ENCODE assay signal across 12 cellular contexts in genomic region chr7:5702876-5703571, GRCh38.
DNase-seq lines count a peak whose midpoint lies in the region; ATAC-seq and TF ChIP-seq lines count a peak whose summit lies in the region.
"Had no signal": no experiment of that assay in that cellular context is flagged by ENCODE, and none has a peak within 500 bp of the region (broad histone marks: within the 10 kb centered on the region; RNA-seq: fewer than 3 reads in every experiment).

No MANE protein-coding gene starts in this region.

- H2AFZ ChIP-seq in mesenchymal stem cell (ENCODE audit: low read depth, low read length), result no peak overlapping the region

- peaks cover 55% of the 10 kb centered on the region for H3K4me1 Mint-ChIP-seq in chondrocyte (ENCODE audit: low read depth)

- H4K91ac ChIP-seq in mesenchymal stem cell (ENCODE audit: low read length), result no peak overlapping the region

- H3K18ac ChIP-seq in mesenchymal stem cell (ENCODE audit: low read depth in 1 of 2, low read length in 2 of 2), result peak overlapping the region in 1 of 2 experiments; percentile 1

- H3K27me3 ChIP-seq in AG04450 (ENCODE audit: control insufficient read depth, insufficient read depth, low read length) (no peaks in the 10 kb centered on the region), mesenchymal stem cell (ENCODE audit: control insufficient read depth in 1 of 2, insufficient read depth in 1 of 2, low read length in 2 of 2) (no peaks in the 10 kb centered on the region)

- DNase-seq in AG04450 (ENCODE audit: low read depth, low spot score) (no peak), NAMALWA (ENCODE audit: low spot score) (peak; percentile 76), chondrocyte (ENCODE audit: low spot score) (no peak), mesenchymal stem cell (peak; percentile 11), AG20443 (ENCODE audit: low spot score) (no peak)
- no peak for DNase-seq in stimulated activated CD4-positive, alpha-beta T cell treated with anti-CD3 and anti-CD28 coated beads, Interleukin-15, amount 100 ng/mL, for 24 hours
- DNase-seq: CD4-positive, CD25-positive, alpha-beta regulatory T cell; NCI-H510A treated with DMSO at 0.1 percent for 48 hours; stimulated activated CD4-positive, alpha-beta T cell treated with anti-CD3 and anti-CD28 coated beads, Interleukin-4, amount 100 ng/mL, for 4 hours had no signal

- POLR2A ChIA-PET in AG04450 (lab: Yijun Ruan, JAX), result interaction anchor here (0.5 to 1.9 kb wide), 2 partner anchors 10 to 184 kb away, joined by 3 to 7 read pairs; no protein-coding TSS in a partner anchor

- peak overlapping the region; percentile 3 for H3K27ac Mint-ChIP-seq in chondrocyte (ENCODE audit: unreplicated experiment)
- H3K27ac Mint-ChIP-seq: CD4-positive, CD25-positive, alpha-beta regulatory T cell had no signal

- peaks cover 28% of the 10 kb centered on the region for H3K4me1 ChIP-seq in mesenchymal stem cell (ENCODE audit: control insufficient read depth, insufficient read depth, low read depth, low read length)

- H2AK5ac ChIP-seq in mesenchymal stem cell (ENCODE audit: low read length, severe bottlenecking), result peak overlapping the region; percentile 62

- H3K23ac ChIP-seq in mesenchymal stem cell (ENCODE audit: low read length in 2 of 2), result no peak overlapping the region

- no peak overlapping the region for H3K4me3 Mint-ChIP-seq in chondrocyte (ENCODE audit: unreplicated experiment)

- CTCF ChIA-PET in AG04450 (lab: Charles Lee), result interaction anchor here (0.9 to 5.8 kb wide), 9 partner anchors 8 to 207 kb away, joined by 3 to 42 read pairs (median 5); no protein-coding TSS in a partner anchor

- H3K9me3 ChIP-seq in AG04450 (ENCODE audit: control insufficient read depth, insufficient read depth, low read length) (no peaks in the 10 kb centered on the region; the same call in 1 of the 2 replicates), mesenchymal stem cell (ENCODE audit: control insufficient read depth, low read length) (no peaks in the 10 kb centered on the region)

- H2BK120ac ChIP-seq in mesenchymal stem cell (ENCODE audit: low read depth, low read length), result no peak overlapping the region

- ATAC-seq in GM19324 (IDR thresholded peaks at IDR 0.05; ENCODE audit: low FRiP score, unreplicated experiment) (no peak), HG02623 (IDR thresholded peaks at IDR 0.05; ENCODE audit: unreplicated experiment) (no peak)
- ATAC-seq: activated CD4-positive, CD25-positive, alpha-beta regulatory T cell treated with anti-CD3 and anti-CD28 coated beads, Interleukin-2, amount 50 U/mL, for 24 hours had no signal

- no peak overlapping the region for H3K4me3 ChIP-seq in AG04450 (ENCODE audit: low read depth, low read length)
- H3K4me3 ChIP-seq in mesenchymal stem cell (ENCODE audit: insufficient read depth in 1 of 2, low read depth in 1 of 2, low read length in 2 of 2), result no peak overlapping the region

- peaks cover 20% of the 10 kb centered on the region for H3K79me1 ChIP-seq in mesenchymal stem cell (replicated peaks; ENCODE audit: low read length, poor library complexity, severe bottlenecking)

- no peak overlapping the region for H3K14ac ChIP-seq in mesenchymal stem cell (ENCODE audit: low read length in 2 of 2)

- H3K27me3 Mint-ChIP-seq in chondrocyte (ENCODE audit: low read depth), result no peaks in the 10 kb centered on the region
- H3K27me3 Mint-ChIP-seq: CD4-positive, CD25-positive, alpha-beta regulatory T cell had no signal

- H3K36me3 Mint-ChIP-seq in chondrocyte (ENCODE audit: low read depth), result peaks cover 16% of the 10 kb centered on the region

- peaks cover 30 to 53% of the 10 kb centered on the region in 2 experiments for H3K36me3 ChIP-seq in mesenchymal stem cell (ENCODE audit: control insufficient read depth in 1 of 2, insufficient read depth in 2 of 2, low read depth in 1 of 2, low read length in 2 of 2)

- H3K27ac ChIP-seq in AG04450 (ENCODE audit: low read depth, low read length) (peak overlapping the region; percentile 21), mesenchymal stem cell (ENCODE audit: low read length, poor library complexity, severe bottlenecking) (peak overlapping the region; percentile 42)

- H3K4ac ChIP-seq in mesenchymal stem cell (ENCODE audit: low read depth in 1 of 2, low read length in 2 of 2), result peak overlapping the region in 1 of 2 experiments; percentile 73

- TF ChIP-seq CTCF in AG04450 (IDR thresholded peaks at IDR 0.05; ENCODE audit: low read depth, low read length) (no peak), chondrocyte (IDR thresholded peaks at IDR 0.05) (no peak)

- no peak overlapping the region for H3K9ac ChIP-seq in mesenchymal stem cell (ENCODE audit: low read length)

- H3K4me2 ChIP-seq in mesenchymal stem cell (ENCODE audit: low read length, poor library complexity, severe bottlenecking), result peak overlapping the region; percentile 25

- WGBS in mesenchymal stem cell, result 86% methylated on average over 7 of the region's 7 CpGs

- H3K9me3 Mint-ChIP-seq in chondrocyte (ENCODE audit: low read depth), result no peaks in the 10 kb centered on the region

- H2BK5ac ChIP-seq in mesenchymal stem cell (ENCODE audit: low read depth, low read length, poor library complexity, severe bottlenecking), result no peak overlapping the region

- no peak overlapping the region for H2BK15ac ChIP-seq in mesenchymal stem cell (ENCODE audit: low read depth, poor library complexity, severe bottlenecking)

- peak overlapping the region; percentile 66 for H4K8ac ChIP-seq in mesenchymal stem cell (ENCODE audit: low read length)

- peak overlapping the region; percentile 1 to 46 for H2BK12ac ChIP-seq in mesenchymal stem cell (ENCODE audit: low read length in 2 of 2)

Comparison
In these comparisons a context has a peak if more than half of its experiments do, and no peak if none do; other contexts are left out.
1. DNase-seq: peak in NAMALWA (single experiment) and mesenchymal stem cell (single experiment); none in AG04450 (single experiment), chondrocyte (single experiment), AG20443 (single experiment) and stimulated activated CD4-positive, alpha-beta T cell treated with anti-CD3 and anti-CD28 coated beads, Interleukin-15, amount 100 ng/mL, for 24 hours (single experiment).